ENCODE assay signal across 1 cellular context in the genomic region with DNA sequence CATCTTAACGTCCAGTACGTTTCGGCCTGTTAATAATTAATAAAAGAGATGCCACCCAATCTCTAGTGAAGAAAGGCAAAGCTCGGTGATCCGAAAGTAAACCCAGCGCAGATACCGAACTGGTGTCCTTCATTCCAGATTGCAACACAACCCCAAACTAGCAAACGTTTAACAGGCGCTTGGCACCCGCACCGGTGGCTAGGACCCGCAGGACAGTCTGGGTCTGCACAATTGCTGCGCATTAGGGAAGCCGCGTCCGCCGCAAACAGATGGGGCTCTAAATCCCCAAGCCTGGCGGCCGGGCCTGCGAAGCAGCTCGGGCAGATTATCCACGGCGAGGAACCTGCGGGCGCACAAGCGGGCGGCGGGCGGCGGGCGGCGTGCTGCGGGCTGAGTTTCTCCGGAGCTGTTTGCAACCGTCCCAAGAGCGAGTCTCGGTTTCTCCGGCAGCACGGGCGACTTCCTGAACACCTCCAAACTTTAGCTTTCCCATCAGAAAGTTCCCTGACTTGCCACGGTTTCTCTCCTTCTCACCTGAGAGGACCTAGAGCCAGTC.
TF ChIP-seq lines count a peak whose summit lies in the region.

No MANE protein-coding gene starts in this region.

TF ChIP-seq in HepG2, 621 proteins besides CTCF, POLR2A, EP300 and RAD21 (continued from another document and continues in another):
- TF ChIP-seq, protein P1, sequence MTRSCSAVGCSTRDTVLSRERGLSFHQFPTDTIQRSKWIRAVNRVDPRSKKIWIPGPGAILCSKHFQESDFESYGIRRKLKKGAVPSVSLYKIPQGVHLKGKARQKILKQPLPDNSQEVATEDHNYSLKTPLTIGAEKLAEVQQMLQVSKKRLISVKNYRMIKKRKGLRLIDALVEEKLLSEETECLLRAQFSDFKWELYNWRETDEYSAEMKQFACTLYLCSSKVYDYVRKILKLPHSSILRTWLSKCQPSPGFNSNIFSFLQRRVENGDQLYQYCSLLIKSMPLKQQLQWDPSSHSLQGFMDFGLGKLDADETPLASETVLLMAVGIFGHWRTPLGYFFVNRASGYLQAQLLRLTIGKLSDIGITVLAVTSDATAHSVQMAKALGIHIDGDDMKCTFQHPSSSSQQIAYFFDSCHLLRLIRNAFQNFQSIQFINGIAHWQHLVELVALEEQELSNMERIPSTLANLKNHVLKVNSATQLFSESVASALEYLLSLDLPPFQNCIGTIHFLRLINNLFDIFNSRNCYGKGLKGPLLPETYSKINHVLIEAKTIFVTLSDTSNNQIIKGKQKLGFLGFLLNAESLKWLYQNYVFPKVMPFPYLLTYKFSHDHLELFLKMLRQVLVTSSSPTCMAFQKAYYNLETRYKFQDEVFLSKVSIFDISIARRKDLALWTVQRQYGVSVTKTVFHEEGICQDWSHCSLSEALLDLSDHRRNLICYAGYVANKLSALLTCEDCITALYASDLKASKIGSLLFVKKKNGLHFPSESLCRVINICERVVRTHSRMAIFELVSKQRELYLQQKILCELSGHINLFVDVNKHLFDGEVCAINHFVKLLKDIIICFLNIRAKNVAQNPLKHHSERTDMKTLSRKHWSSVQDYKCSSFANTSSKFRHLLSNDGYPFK (CRISPR knock-in tag; IDR thresholded peaks at IDR 0.05; ENCODE audit: borderline replicate concordance): no peak; the same call in 1 of the 2 replicates
- TF ChIP-seq NKX3-1 (CRISPR knock-in tag; IDR thresholded peaks at IDR 0.05) (no peak), ARNT (IDR thresholded peaks at IDR 0.05) (no peak), ZNF761 (CRISPR knock-in tag; conservative IDR thresholded peaks at IDR 0.05) (0 out of 2 replicates have a peak, but pooled peaks have one; percentile 9), KLF16 (CRISPR knock-in tag; IDR thresholded peaks at IDR 0.05) (peak in 1 of 2 experiments; percentile 78; a peak in 2 of 4 replicates), ZNF296 (CRISPR knock-in tag; conservative IDR thresholded peaks at IDR 0.05) (no peak), ZNF3 (CRISPR knock-in tag; IDR thresholded peaks at IDR 0.05) (no peak), ZNF326 (CRISPR knock-in tag; IDR thresholded peaks at IDR 0.05; ENCODE audit: borderline replicate concordance) (no peak), HOXD1 (CRISPR knock-in tag; IDR thresholded peaks at IDR 0.05) (0 out of 2 replicates have a peak, but pooled peaks have one; percentile 63), ZNF253 (CRISPR knock-in tag; IDR thresholded peaks at IDR 0.05; ENCODE audit: borderline replicate concordance) (no peak), JUN (CRISPR knock-in tag; IDR thresholded peaks at IDR 0.05) (no peak), SP5 (CRISPR knock-in tag; IDR thresholded peaks at IDR 0.05; ENCODE audit: borderline replicate concordance, low read depth) (0 out of 2 replicates have a peak, but pooled peaks have one; percentile 19), MED13 (CRISPR knock-in tag; IDR thresholded peaks at IDR 0.05) (no peak), GATA4 (IDR thresholded peaks at IDR 0.05; ENCODE audit: borderline replicate concordance, low read depth) (no peak; the same call in 1 of the 2 replicates), ZNF24 (IDR thresholded peaks at IDR 0.05) (no peak), EZH2 (conservative IDR thresholded peaks at IDR 0.05; ENCODE audit: low read depth, low read length) (no peak), ADNP (CRISPR knock-in tag; IDR thresholded peaks at IDR 0.05) (no peak), FOSL2 (CRISPR knock-in tag; IDR thresholded peaks at IDR 0.05) (peak; percentile 56), MTA3 (CRISPR knock-in tag; IDR thresholded peaks at IDR 0.05) (no peak), ZNF720 (CRISPR knock-in tag; IDR thresholded peaks at IDR 0.05) (no peak), TP53 (CRISPR knock-in tag; conservative IDR thresholded peaks at IDR 0.05) (no peak), SAFB2 (CRISPR knock-in tag; IDR thresholded peaks at IDR 0.05; ENCODE audit: borderline replicate concordance, low read depth) (no peak), PCBP2 (optimal IDR thresholded peaks at IDR 0.05; ENCODE audit: low read depth, low read length, poor library complexity, severe bottlenecking) (no peak), CC2D1A (CRISPR knock-in tag; IDR thresholded peaks at IDR 0.05) (no peak), AKAP8 (CRISPR knock-in tag; IDR thresholded peaks at IDR 0.05) (peak; percentile 55), GZF1 (CRISPR knock-in tag; IDR thresholded peaks at IDR 0.05) (0 out of 2 replicates have a peak, but pooled peaks have one; percentile 50)
- TF ChIP-seq, protein P2, sequence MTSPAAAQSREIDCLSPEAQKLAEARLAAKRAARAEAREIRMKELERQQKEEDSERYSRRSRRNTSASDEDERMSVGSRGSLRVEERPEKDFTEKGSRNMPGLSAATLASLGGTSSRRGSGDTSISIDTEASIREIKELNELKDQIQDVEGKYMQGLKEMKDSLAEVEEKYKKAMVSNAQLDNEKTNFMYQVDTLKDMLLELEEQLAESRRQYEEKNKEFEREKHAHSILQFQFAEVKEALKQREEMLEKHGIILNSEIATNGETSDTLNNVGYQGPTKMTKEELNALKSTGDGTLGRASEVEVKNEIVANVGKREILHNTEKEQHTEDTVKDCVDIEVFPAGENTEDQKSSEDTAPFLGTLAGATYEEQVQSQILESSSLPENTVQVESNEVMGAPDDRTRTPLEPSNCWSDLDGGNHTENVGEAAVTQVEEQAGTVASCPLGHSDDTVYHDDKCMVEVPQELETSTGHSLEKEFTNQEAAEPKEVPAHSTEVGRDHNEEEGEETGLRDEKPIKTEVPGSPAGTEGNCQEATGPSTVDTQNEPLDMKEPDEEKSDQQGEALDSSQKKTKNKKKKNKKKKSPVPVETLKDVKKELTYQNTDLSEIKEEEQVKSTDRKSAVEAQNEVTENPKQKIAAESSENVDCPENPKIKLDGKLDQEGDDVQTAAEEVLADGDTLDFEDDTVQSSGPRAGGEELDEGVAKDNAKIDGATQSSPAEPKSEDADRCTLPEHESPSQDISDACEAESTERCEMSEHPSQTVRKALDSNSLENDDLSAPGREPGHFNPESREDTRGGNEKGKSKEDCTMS (CRISPR knock-in tag; conservative IDR thresholded peaks at IDR 0.05): no peak
- TF ChIP-seq, protein P3, sequence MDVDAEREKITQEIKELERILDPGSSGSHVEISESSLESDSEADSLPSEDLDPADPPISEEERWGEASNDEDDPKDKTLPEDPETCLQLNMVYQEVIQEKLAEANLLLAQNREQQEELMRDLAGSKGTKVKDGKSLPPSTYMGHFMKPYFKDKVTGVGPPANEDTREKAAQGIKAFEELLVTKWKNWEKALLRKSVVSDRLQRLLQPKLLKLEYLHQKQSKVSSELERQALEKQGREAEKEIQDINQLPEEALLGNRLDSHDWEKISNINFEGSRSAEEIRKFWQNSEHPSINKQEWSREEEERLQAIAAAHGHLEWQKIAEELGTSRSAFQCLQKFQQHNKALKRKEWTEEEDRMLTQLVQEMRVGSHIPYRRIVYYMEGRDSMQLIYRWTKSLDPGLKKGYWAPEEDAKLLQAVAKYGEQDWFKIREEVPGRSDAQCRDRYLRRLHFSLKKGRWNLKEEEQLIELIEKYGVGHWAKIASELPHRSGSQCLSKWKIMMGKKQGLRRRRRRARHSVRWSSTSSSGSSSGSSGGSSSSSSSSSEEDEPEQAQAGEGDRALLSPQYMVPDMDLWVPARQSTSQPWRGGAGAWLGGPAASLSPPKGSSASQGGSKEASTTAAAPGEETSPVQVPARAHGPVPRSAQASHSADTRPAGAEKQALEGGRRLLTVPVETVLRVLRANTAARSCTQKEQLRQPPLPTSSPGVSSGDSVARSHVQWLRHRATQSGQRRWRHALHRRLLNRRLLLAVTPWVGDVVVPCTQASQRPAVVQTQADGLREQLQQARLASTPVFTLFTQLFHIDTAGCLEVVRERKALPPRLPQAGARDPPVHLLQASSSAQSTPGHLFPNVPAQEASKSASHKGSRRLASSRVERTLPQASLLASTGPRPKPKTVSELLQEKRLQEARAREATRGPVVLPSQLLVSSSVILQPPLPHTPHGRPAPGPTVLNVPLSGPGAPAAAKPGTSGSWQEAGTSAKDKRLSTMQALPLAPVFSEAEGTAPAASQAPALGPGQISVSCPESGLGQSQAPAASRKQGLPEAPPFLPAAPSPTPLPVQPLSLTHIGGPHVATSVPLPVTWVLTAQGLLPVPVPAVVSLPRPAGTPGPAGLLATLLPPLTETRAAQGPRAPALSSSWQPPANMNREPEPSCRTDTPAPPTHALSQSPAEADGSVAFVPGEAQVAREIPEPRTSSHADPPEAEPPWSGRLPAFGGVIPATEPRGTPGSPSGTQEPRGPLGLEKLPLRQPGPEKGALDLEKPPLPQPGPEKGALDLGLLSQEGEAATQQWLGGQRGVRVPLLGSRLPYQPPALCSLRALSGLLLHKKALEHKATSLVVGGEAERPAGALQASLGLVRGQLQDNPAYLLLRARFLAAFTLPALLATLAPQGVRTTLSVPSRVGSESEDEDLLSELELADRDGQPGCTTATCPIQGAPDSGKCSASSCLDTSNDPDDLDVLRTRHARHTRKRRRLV (CRISPR knock-in tag; IDR thresholded peaks at IDR 0.05): 0 out of 2 replicates have a peak, but pooled peaks have one; percentile 67
- TF ChIP-seq, protein P4, sequence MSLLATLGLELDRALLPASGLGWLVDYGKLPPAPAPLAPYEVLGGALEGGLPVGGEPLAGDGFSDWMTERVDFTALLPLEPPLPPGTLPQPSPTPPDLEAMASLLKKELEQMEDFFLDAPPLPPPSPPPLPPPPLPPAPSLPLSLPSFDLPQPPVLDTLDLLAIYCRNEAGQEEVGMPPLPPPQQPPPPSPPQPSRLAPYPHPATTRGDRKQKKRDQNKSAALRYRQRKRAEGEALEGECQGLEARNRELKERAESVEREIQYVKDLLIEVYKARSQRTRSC (CRISPR knock-in tag; IDR thresholded peaks at IDR 0.05; ENCODE audit: low read depth): no peak
- TF ChIP-seq, protein P5, sequence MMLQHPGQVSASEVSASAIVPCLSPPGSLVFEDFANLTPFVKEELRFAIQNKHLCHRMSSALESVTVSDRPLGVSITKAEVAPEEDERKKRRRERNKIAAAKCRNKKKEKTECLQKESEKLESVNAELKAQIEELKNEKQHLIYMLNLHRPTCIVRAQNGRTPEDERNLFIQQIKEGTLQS (CRISPR knock-in tag; IDR thresholded peaks at IDR 0.05): no peak
- TF ChIP-seq, protein P6, sequence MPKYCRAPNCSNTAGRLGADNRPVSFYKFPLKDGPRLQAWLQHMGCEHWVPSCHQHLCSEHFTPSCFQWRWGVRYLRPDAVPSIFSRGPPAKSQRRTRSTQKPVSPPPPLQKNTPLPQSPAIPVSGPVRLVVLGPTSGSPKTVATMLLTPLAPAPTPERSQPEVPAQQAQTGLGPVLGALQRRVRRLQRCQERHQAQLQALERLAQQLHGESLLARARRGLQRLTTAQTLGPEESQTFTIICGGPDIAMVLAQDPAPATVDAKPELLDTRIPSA (CRISPR knock-in tag; IDR thresholded peaks at IDR 0.05; ENCODE audit: borderline replicate concordance): no peak
- TF ChIP-seq, protein P7, sequence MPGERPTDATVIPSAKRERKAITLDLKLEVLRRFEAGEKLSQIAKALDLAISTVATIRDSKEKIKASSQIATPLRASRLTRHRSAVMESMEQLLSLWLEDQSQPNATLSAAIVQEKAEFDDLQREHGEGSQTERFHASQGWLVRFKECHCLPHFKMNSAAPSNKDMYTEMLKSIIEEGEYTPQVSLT (CRISPR knock-in tag; IDR thresholded peaks at IDR 0.05; ENCODE audit: borderline replicate concordance, low read depth): no peak; the same call in 1 of the 2 replicates
- TF ChIP-seq, protein P8, sequence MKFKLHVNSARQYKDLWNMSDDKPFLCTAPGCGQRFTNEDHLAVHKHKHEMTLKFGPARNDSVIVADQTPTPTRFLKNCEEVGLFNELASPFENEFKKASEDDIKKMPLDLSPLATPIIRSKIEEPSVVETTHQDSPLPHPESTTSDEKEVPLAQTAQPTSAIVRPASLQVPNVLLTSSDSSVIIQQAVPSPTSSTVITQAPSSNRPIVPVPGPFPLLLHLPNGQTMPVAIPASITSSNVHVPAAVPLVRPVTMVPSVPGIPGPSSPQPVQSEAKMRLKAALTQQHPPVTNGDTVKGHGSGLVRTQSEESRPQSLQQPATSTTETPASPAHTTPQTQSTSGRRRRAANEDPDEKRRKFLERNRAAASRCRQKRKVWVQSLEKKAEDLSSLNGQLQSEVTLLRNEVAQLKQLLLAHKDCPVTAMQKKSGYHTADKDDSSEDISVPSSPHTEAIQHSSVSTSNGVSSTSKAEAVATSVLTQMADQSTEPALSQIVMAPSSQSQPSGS (CRISPR knock-in tag; IDR thresholded peaks at IDR 0.05): no peak
- TF ChIP-seq, protein P9, sequence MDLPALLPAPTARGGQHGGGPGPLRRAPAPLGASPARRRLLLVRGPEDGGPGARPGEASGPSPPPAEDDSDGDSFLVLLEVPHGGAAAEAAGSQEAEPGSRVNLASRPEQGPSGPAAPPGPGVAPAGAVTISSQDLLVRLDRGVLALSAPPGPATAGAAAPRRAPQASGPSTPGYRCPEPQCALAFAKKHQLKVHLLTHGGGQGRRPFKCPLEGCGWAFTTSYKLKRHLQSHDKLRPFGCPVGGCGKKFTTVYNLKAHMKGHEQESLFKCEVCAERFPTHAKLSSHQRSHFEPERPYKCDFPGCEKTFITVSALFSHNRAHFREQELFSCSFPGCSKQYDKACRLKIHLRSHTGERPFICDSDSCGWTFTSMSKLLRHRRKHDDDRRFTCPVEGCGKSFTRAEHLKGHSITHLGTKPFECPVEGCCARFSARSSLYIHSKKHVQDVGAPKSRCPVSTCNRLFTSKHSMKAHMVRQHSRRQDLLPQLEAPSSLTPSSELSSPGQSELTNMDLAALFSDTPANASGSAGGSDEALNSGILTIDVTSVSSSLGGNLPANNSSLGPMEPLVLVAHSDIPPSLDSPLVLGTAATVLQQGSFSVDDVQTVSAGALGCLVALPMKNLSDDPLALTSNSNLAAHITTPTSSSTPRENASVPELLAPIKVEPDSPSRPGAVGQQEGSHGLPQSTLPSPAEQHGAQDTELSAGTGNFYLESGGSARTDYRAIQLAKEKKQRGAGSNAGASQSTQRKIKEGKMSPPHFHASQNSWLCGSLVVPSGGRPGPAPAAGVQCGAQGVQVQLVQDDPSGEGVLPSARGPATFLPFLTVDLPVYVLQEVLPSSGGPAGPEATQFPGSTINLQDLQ (CRISPR knock-in tag; IDR thresholded peaks at IDR 0.05): no peak
- TF ChIP-seq, protein P10, sequence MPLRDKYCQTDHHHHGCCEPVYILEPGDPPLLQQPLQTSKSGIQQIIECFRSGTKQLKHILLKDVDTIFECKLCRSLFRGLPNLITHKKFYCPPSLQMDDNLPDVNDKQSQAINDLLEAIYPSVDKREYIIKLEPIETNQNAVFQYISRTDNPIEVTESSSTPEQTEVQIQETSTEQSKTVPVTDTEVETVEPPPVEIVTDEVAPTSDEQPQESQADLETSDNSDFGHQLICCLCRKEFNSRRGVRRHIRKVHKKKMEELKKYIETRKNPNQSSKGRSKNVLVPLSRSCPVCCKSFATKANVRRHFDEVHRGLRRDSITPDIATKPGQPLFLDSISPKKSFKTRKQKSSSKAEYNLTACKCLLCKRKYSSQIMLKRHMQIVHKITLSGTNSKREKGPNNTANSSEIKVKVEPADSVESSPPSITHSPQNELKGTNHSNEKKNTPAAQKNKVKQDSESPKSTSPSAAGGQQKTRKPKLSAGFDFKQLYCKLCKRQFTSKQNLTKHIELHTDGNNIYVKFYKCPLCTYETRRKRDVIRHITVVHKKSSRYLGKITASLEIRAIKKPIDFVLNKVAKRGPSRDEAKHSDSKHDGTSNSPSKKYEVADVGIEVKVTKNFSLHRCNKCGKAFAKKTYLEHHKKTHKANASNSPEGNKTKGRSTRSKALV (CRISPR knock-in tag; IDR thresholded peaks at IDR 0.05): peak; percentile 71; the same call in 1 of the 2 replicates
- TF ChIP-seq, protein P11, sequence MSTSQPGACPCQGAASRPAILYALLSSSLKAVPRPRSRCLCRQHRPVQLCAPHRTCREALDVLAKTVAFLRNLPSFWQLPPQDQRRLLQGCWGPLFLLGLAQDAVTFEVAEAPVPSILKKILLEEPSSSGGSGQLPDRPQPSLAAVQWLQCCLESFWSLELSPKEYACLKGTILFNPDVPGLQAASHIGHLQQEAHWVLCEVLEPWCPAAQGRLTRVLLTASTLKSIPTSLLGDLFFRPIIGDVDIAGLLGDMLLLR (CRISPR knock-in tag; IDR thresholded peaks at IDR 0.05): peak; percentile 47; the same call in 1 of the 2 replicates
